8 cellular contexts compared by ENCODE assay signal in the genomic region with DNA sequence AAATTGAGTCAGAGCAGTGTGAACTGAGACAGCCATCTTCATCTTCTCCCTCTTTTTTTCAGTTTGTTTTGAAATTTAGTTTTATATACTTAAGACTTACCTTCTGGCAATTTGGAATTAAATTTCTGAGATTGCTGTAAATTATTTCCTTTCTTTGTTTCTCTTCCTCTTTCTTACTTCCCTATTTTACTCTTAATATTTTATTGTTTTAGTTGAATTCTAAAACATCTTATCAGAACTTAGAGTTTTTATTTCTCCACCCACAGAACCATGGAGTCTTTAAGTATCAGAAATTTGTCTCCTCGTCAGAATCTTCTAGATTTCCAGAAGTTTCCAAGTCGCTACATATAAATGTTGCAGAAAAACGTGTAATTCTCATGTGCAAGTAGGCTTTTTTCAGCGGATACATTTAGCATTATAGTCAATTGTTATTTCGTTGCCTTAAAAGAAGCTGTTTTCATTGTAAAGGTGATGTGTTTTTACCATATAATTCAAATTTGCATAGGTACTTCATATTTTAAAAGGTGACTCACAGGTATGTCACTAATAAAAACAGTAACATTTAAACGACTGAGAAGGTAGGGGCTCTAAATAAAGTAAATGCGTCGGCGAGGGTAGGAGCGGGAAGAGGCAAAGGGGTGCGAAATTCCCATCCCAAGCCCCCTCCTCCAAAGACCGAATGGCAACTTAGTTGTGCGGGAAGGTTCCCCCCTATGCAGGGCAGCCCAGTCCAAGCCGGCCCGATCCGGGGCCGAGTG. TPM values are rescaled to one million over a fixed set of nuclear protein-coding genes. Genes with fewer than 3 reads are reported as not detected.
DNase-seq lines count a peak whose midpoint lies in the region; ATAC-seq and TF ChIP-seq lines count a peak whose summit lies in the region.

No MANE protein-coding gene starts in this region.

- CTCF ChIA-PET in RWPE1 (lab: Yijun Ruan, JAX): no interaction called here

- TF ChIP-seq CTCF in RWPE1 (conservative IDR thresholded peaks at IDR 0.05; ENCODE audit: low read depth) (no peak), esophagus squamous epithelium (IDR thresholded peaks at IDR 0.05) (no peak), ovary (IDR thresholded peaks at IDR 0.05) (no peak)

- H3K27me3 ChIP-seq in esophagus squamous epithelium (peaks cover 0 to 6% (median 0%) of the 10 kb centered on the region in 4 donors), ovary (no peaks in the 10 kb centered on the region)

- peak; percentile 6 to 27 for ATAC-seq in activated T-cell treated with anti-CD3 and anti-CD28 coated beads, Interleukin-2, amount 50 U/mL, for 4 hours
- ATAC-seq in HG02870 (IDR thresholded peaks at IDR 0.05; ENCODE audit: unreplicated experiment): no peak

- H3K36me3 ChIP-seq in esophagus squamous epithelium (no peaks in the 10 kb centered on the region), ovary (no peaks in the 10 kb centered on the region)

- no peak for TF ChIP-seq POLR2A in esophagus squamous epithelium (IDR thresholded peaks at IDR 0.05)
- TF ChIP-seq POLR2A in ovary (IDR thresholded peaks at IDR 0.05): no peak

- H3K4me1 ChIP-seq in esophagus squamous epithelium (peaks cover 4 to 52% (median 12%) of the 10 kb centered on the region in 3 donors), ovary (ENCODE audit: insufficient read depth) (peaks cover 2% of the 10 kb centered on the region)

- POLR2A ChIA-PET in RWPE1 (lab: Yijun Ruan, JAX; ENCODE audit: low non-redundant PET): no interaction called here

- no peaks in the 10 kb centered on the region for H3K9me3 Mint-ChIP-seq in activated T-cell treated with anti-CD3 and anti-CD28 coated beads, Interleukin-2, amount 50 U/mL, for 4 hours

- peak overlapping the region; percentile 71 for H3K27ac ChIP-seq in RWPE1
- H3K27ac ChIP-seq in esophagus squamous epithelium: peak overlapping the region; percentile 92 to 95 (median 94)
- H3K27ac ChIP-seq in ovary: peak overlapping the region; percentile 62 to 70

- H3K4me3 Mint-ChIP-seq in activated T-cell treated with anti-CD3 and anti-CD28 coated beads, Interleukin-2, amount 50 U/mL, for 4 hours: peak overlapping the region; percentile 84

- peaks cover 8% of the 10 kb centered on the region for H3K4me1 Mint-ChIP-seq in activated T-cell treated with anti-CD3 and anti-CD28 coated beads, Interleukin-2, amount 50 U/mL, for 4 hours (ENCODE audit: low read depth)

- no peak for DNase-seq in activated T-cell treated with anti-CD3 and anti-CD28 coated beads, Interleukin-2, amount 50 U/mL, for 4 hours
- no peak for DNase-seq in activated T-cell treated with anti-CD3 and anti-CD28 coated beads, Interleukin-2, amount 50 U/mL, for 48 hours
- no peak for DNase-seq in RWPE1 (ENCODE audit: low spot score)
- DNase-seq in esophagus squamous epithelium (lab: John Stamatoyannopoulos, UW): no peak
- no peak for DNase-seq in ovary
- no peak for DNase-seq in stimulated activated naive CD4-positive, alpha-beta T cell treated with Interleukin-2 at 50 U/mL for 16 hours (lab: John Stamatoyannopoulos, UW)
- DNase-seq in NCI-H1694 (lab: John Stamatoyannopoulos, UW): no peak

- WGBS in esophagus squamous epithelium, 2 donors: 10 to 11% methylated on average over 15 to 17 of the region's 17 CpGs
- whole genome bisulfite sequencing in ovary, 3 donors: 7 to 9% (median 9%) methylated on average over 17 of the region's 17 CpGs

- H3K27me3 Mint-ChIP-seq in activated T-cell treated with anti-CD3 and anti-CD28 coated beads, Interleukin-2, amount 50 U/mL, for 4 hours (ENCODE audit: low read depth): peaks cover 46% of the 10 kb centered on the region

- intact Hi-C loops in esophagus squamous epithelium (cut with DNase I): no loop called here
- intact Hi-C loops in ovary (cut with DNase I): loop anchor here in 1 of 4 donors (5.0 kb wide), 1 partner anchor 146 kb away; a partner anchor contains a TSS

- TF ChIP-seq EP300 in ovary (IDR thresholded peaks at IDR 0.05): no peak

- H3K36me3 Mint-ChIP-seq in activated T-cell treated with anti-CD3 and anti-CD28 coated beads, Interleukin-2, amount 50 U/mL, for 4 hours (ENCODE audit: insufficient read depth): no peaks in the 10 kb centered on the region

- H3K4me3 ChIP-seq in esophagus squamous epithelium (peak overlapping the region; percentile 86 to 95 (median 92)), ovary (peak overlapping the region; percentile 81)

- H3K9me3 ChIP-seq in esophagus squamous epithelium: no peaks in the 10 kb centered on the region
- H3K9me3 ChIP-seq in ovary: no peaks in the 10 kb centered on the region

RNA-seq across cellular contexts. Expression of a gene that starts 0.9 kb away (rescaled TPM):
- 1 to 10 TPM in 1 of 3 donors, under 1 TPM in 2; 0.71 to 1.0 (median 0.92) TPM for total RNA-seq in activated T-cell treated with anti-CD3 and anti-CD28 coated beads, Interleukin-2, amount 50 U/mL, for 4 hours
- total RNA-seq in esophagus squamous epithelium (10 to 100 TPM; 22.1 to 37.0 (median 31.5) TPM), ovary (10 to 100 TPM in 4 of 7 donors, 1 to 10 TPM in 3; 7.5 to 20.8 (median 13.1) TPM)
- polyA plus RNA-seq in ovary: 10 to 100 TPM in 1 of 2 donors, 1 to 10 TPM in 1; 4.4 to 12.3 TPM

Comparison
In these comparisons a context has a peak if more than half of its experiments do, and no peak if none do; other contexts are left out.
1. RNA of a gene that starts 0.9 kb away (total RNA-seq): 22.1 to 37.0 TPM in esophagus squamous epithelium and 7.5 to 20.8 TPM in ovary; 0.71 to 1.0 TPM in activated T-cell treated with anti-CD3 and anti-CD28 coated beads, Interleukin-2, amount 50 U/mL, for 4 hours; every median in the first group is over 4 times any median in the second.
2. Peak in every context shown above with its lines, with median percentiles within 50 percentile points of each other: H3K27ac ChIP-seq.